ENCODE assay signal across 12 cellular contexts in genomic region chr18:56248613-56249235, GRCh38.
DNase-seq lines count a peak whose midpoint lies in the region; ATAC-seq and FAIRE-seq lines count a peak whose summit lies in the region.
"Had no signal": no experiment of that assay in that cellular context is flagged by ENCODE, and none has a peak within 500 bp of the region (broad histone marks: within the 10 kb centered on the region; RNA-seq: fewer than 3 reads in every experiment).

No MANE protein-coding gene starts in this region.

- ATAC-seq in HG02623 (IDR thresholded peaks at IDR 0.05; ENCODE audit: unreplicated experiment), result peak; percentile 98
- peak; percentile 90 for ATAC-seq in HG03521 (IDR thresholded peaks at IDR 0.05; ENCODE audit: unreplicated experiment)

- no peaks in the 10 kb centered on the region for H3K27me3 ChIP-seq in small intestine (ENCODE audit: control insufficient read depth in 2 of 2, insufficient read depth in 2 of 2, low read length in 2 of 2)
- H3K27me3 ChIP-seq: SJCRH30 had no signal

- no peaks in the 10 kb centered on the region for H3K4me1 ChIP-seq in small intestine (ENCODE audit: control insufficient read depth in 2 of 2, insufficient read depth in 1 of 2, low read depth in 1 of 2, low read length in 1 of 2)

- 16 to 44% (median 28%) methylated on average over 3 of the region's 3 CpGs for WGBS in small intestine, 3 donors

- H3K36me3 ChIP-seq in small intestine (ENCODE audit: control insufficient read depth in 2 of 2, insufficient read depth in 2 of 2, low read length in 2 of 2), result no peaks in the 10 kb centered on the region
- H3K36me3 ChIP-seq: SJCRH30 had no signal

- FAIRE-seq in small intestine (lab: Jason Lieb, UNC), result no peak
- FAIRE-seq: A204.1 had no signal

- no peak overlapping the region for H3K27ac ChIP-seq in small intestine (ENCODE audit: low read depth in 1 of 2, low read length in 1 of 2)
- H3K27ac ChIP-seq: SJCRH30 had no signal

- no peak overlapping the region for H3K4me3 ChIP-seq in small intestine (ENCODE audit: low read depth in 1 of 2, low read length in 2 of 2)
- H3K4me3 ChIP-seq: SJCRH30 had no signal

- no peaks in the 10 kb centered on the region for H3K9me3 ChIP-seq in small intestine (ENCODE audit: control insufficient read depth, low read depth)
- H3K9me3 ChIP-seq: SJCRH30 had no signal

- peak; percentile 10 for DNase-seq in NCI-H2107 treated with DMSO at 0.1 percent for 48 hours (lab: John Stamatoyannopoulos, UW; ENCODE audit: unreplicated experiment)
- DNase-seq in NCI-H2107 (lab: John Stamatoyannopoulos, UW), result no peak
- peak; percentile 14 for DNase-seq in small intestine
- DNase-seq in RKO (ENCODE audit: low spot score), result no peak
- no peak for DNase-seq in putamen (ENCODE audit: low spot score)
- DNase-seq in NCI-H82 treated with DMSO at 0.1 percent for 48 hours (lab: John Stamatoyannopoulos, UW; ENCODE audit: unreplicated experiment), result no peak
- DNase-seq: cortex of kidney, occipital lobe had no signal

Comparison
In these comparisons a context has a peak if more than half of its experiments do, and no peak if none do; other contexts are left out.
1. DNase-seq: peak in NCI-H2107 treated with DMSO at 0.1 percent for 48 hours (single experiment) and small intestine (single experiment); none in NCI-H2107 (single experiment), RKO (single experiment), putamen (single experiment) and NCI-H82 treated with DMSO at 0.1 percent for 48 hours (single experiment).